30 cellular contexts compared by ENCODE assay signal in genomic region chr14:105119410-105120025, GRCh38. TPM values are rescaled to one million over a fixed set of nuclear protein-coding genes. Genes with fewer than 3 reads are reported as not detected.
DNase-seq lines count a peak whose midpoint lies in the region; ATAC-seq and TF ChIP-seq lines count a peak whose summit lies in the region.
"Had no signal": no experiment of that assay in that cellular context is flagged by ENCODE, and none has a peak within 500 bp of the region (broad histone marks: within the 10 kb centered on the region; RNA-seq: fewer than 3 reads in every experiment).

No MANE protein-coding gene starts in this region.

- peak overlapping the region in 6 of 11 experiments; percentile 23 to 66 (median 58); a peak in 11 of 22 replicates for H3K9ac ChIP-seq in BLaER1 treated with 17β-estradiol and CSF1 and Interleukin-3, amounts not matched to agents 10 nM and 100 nM
- H3K9ac ChIP-seq: parathyroid adenoma had no signal

- peaks cover 0 to 14% (median 0%) of the 10 kb centered on the region in 11 experiments; a peak in 1 of 22 replicates for H4K20me1 ChIP-seq in BLaER1 treated with 17β-estradiol and CSF1 and Interleukin-3, amounts not matched to agents 10 nM and 100 nM
- no peaks in the 10 kb centered on the region for H4K20me1 ChIP-seq in PC-9 (ENCODE audit: insufficient read depth)

- peak overlapping the region in 7 of 11 experiments; percentile 7 to 71 (median 46); a peak in 12 of 22 replicates for H3K27ac ChIP-seq in BLaER1 treated with 17β-estradiol and CSF1 and Interleukin-3, amounts not matched to agents 10 nM and 100 nM
- H3K27ac ChIP-seq in PC-9 (no peak overlapping the region), foreskin keratinocyte (no peak overlapping the region)
- H3K27ac ChIP-seq: brain microvascular endothelial cell, heart right ventricle, HL-60, parathyroid adenoma had no signal

- H2AFZ ChIP-seq in PC-9 = no peak overlapping the region
- H2AFZ ChIP-seq: parathyroid adenoma had no signal

- H3K27me3 Mint-ChIP-seq in immature natural killer cell (ENCODE audit: low read depth in 3 of 3) = peaks cover 3 to 19% (median 5%) of the 10 kb centered on the region in 3 donors

- TF ChIP-seq CTCF in PC-9 (conservative IDR thresholded peaks at IDR 0.05) (no peak), foreskin keratinocyte (conservative IDR thresholded peaks at IDR 0.05) (no peak)

- peaks cover 24 to 34% (median 25%) of the 10 kb centered on the region in 11 experiments for H3K9me3 ChIP-seq in BLaER1 treated with 17β-estradiol and CSF1 and Interleukin-3, amounts not matched to agents 10 nM and 100 nM (replicated peaks in 1 of 11)
- H3K9me3 ChIP-seq in PC-9 (ENCODE audit: insufficient read depth, low read depth) = peaks cover 15% of the 10 kb centered on the region

- H3K4me3 Mint-ChIP-seq in immature natural killer cell = no peak overlapping the region
- H3K4me3 Mint-ChIP-seq: activated CD4-positive, alpha-beta T cell treated with anti-CD3 and anti-CD28 coated beads for 36 hours; activated naive CD4-positive, alpha-beta T cell treated with anti-CD3 and anti-CD28 coated beads for 36 hours; activated T-helper 1 cell treated with anti-CD3 and anti-CD28 coated beads, Interleukin-12 subunit alpha, Interleukin-12 subunit beta, Interleukin-2, Interleukin-4 antibody, amounts not matched to agents 30 ng/mL and 10 ng/mL and 1 ng/mL, durations not matched to agents 14 hours and 24 hours and 36 hours; natural killer cell treated with Interleukin-12 subunit alpha and Interleukin-12 subunit beta and Interleukin-15 and Interleukin-18, amount 100 ng/mL, for 72 hours; T-helper 2 cell treated with Interferon-gamma antibody and Interleukin-4, amounts not matched to agents 5 μg/mL and 100 μg/mL, for 36 hours had no signal

- H3K9me3 Mint-ChIP-seq in immature natural killer cell = peaks cover 0 to 7% (median 2%) of the 10 kb centered on the region in 6 donors
- H3K9me3 Mint-ChIP-seq: natural killer cell treated with Interleukin-12 subunit alpha and Interleukin-12 subunit beta and Interleukin-15 and Interleukin-18, amount 100 ng/mL, for 72 hours had no signal

- H3K36me3 Mint-ChIP-seq in immature natural killer cell = no peaks in the 10 kb centered on the region

- H3K4me1 ChIP-seq in BLaER1 treated with 17β-estradiol and CSF1 and Interleukin-3, amounts not matched to agents 10 nM and 100 nM = peaks cover 20 to 85% (median 75%) of the 10 kb centered on the region in 10 experiments
- H3K4me1 ChIP-seq in PC-9 (replicated peaks; ENCODE audit: insufficient read depth) = peaks cover 38% of the 10 kb centered on the region
- H3K4me1 ChIP-seq in foreskin keratinocyte = peaks cover 16% of the 10 kb centered on the region
- H3K4me1 ChIP-seq: heart right ventricle, parathyroid adenoma had no signal

- POLR2A ChIA-PET in PC-9 (lab: Charles Lee; ENCODE audit: unreplicated experiment) = interaction anchor here (0.6 kb wide), 1 partner anchor 25 kb away, joined by 4 read pairs; no protein-coding TSS in a partner anchor

- H3K36me3 ChIP-seq in BLaER1 treated with 17β-estradiol and CSF1 and Interleukin-3, amounts not matched to agents 10 nM and 100 nM = peaks cover 9 to 69% (median 21%) of the 10 kb centered on the region in 11 experiments; a peak in 21 of 22 replicates
- H3K36me3 ChIP-seq in PC-9 (ENCODE audit: low read depth) = no peaks in the 10 kb centered on the region
- H3K36me3 ChIP-seq: brain microvascular endothelial cell, heart right ventricle, upper lobe of left lung had no signal

- no peaks in the 10 kb centered on the region for H3K9me2 ChIP-seq in PC-9 (ENCODE audit: insufficient read depth)

- H3K79me2 ChIP-seq in PC-9 (ENCODE audit: low read depth) = no peaks in the 10 kb centered on the region
- H3K79me2 ChIP-seq: parathyroid adenoma had no signal

- no peak for DNase-seq in PC-9
- no peak for DNase-seq in foreskin keratinocyte
- peak; percentile 42 for DNase-seq in sciatic nerve (ENCODE audit: low spot score)
- no peak for DNase-seq in immature natural killer cell
- DNase-seq in C1 segment of cervical spinal cord (lab: John Stamatoyannopoulos, UW) = no peak
- no peak for DNase-seq in kidney glomerular epithelial cell (lab: John Stamatoyannopoulos, UW)
- DNase-seq in NK-92 treated with Interleukin-12 subunit alpha and Interleukin-12 subunit beta, amount 100 ng/mL, for 24 hours (lab: John Stamatoyannopoulos, UW) = no peak
- DNase-seq: activated CD4-positive, alpha-beta T cell treated with anti-CD3 and anti-CD28 coated beads for 36 hours; activated naive CD4-positive, alpha-beta T cell treated with anti-CD3 and anti-CD28 coated beads for 36 hours; brain microvascular endothelial cell; effector CD8-positive, alpha-beta T cell; erythroblast; foreskin melanocyte; heart right ventricle; Karpas-422; MV-4-11; NCI-H146; NCI-H446 treated with DMSO at 0.1 percent for 48 hours; NCI-H82; right cardiac atrium; Right ventricle myocardium superior; stimulated activated CD4-positive, alpha-beta T cell treated with anti-CD3 and anti-CD28 coated beads, Interleukin-12 subunit alpha, Interleukin-12 subunit beta, amount 100 ng/mL, for 4 hours; stimulated activated CD4-positive, alpha-beta T cell treated with anti-CD3 and anti-CD28 coated beads, Interleukin-4, amount 100 ng/mL, for 1 hour had no signal

- CTCF ChIA-PET in PC-9 (lab: Charles Lee) = no interaction called here

- no peak overlapping the region for H3K27ac Mint-ChIP-seq in immature natural killer cell
- H3K27ac Mint-ChIP-seq: activated CD4-positive, alpha-beta T cell treated with anti-CD3 and anti-CD28 coated beads for 36 hours; activated naive CD4-positive, alpha-beta T cell treated with anti-CD3 and anti-CD28 coated beads for 36 hours; activated T-helper 1 cell treated with anti-CD3 and anti-CD28 coated beads, Interleukin-12 subunit alpha, Interleukin-12 subunit beta, Interleukin-2, Interleukin-4 antibody, amounts not matched to agents 30 ng/mL and 10 ng/mL and 1 ng/mL, durations not matched to agents 14 hours and 24 hours and 36 hours; natural killer cell treated with Interleukin-12 subunit alpha and Interleukin-12 subunit beta and Interleukin-15 and Interleukin-18, amount 100 ng/mL, for 72 hours; T-helper 2 cell treated with Interferon-gamma antibody and Interleukin-4, amounts not matched to agents 5 μg/mL and 100 μg/mL, for 36 hours had no signal

- H3K4me2 ChIP-seq in BLaER1 treated with 17β-estradiol and CSF1 and Interleukin-3, amounts not matched to agents 10 nM and 100 nM = peak overlapping the region; percentile 45 to 92 (median 84)
- peak overlapping the region; percentile 78 for H3K4me2 ChIP-seq in PC-9

- H3K4me3 ChIP-seq in BLaER1 treated with 17β-estradiol and CSF1 and Interleukin-3, amounts not matched to agents 10 nM and 100 nM = peak overlapping the region in 3 of 10 experiments; percentile 5 to 32 (median 30); a peak in 3 of 20 replicates
- H3K4me3 ChIP-seq in PC-9 = peak overlapping the region; percentile 18; the same call in 1 of the 2 replicates
- H3K4me3 ChIP-seq: heart right ventricle, upper lobe of left lung had no signal

- H3K4me1 Mint-ChIP-seq in immature natural killer cell = no peaks in the 10 kb centered on the region
- H3K4me1 Mint-ChIP-seq: activated CD4-positive, alpha-beta T cell treated with anti-CD3 and anti-CD28 coated beads for 36 hours had no signal

- intact Hi-C loops in PC-9 (cut with micrococcal nuclease; ENCODE audit: unreplicated experiment) (no loop called here), sciatic nerve (cut with DNase I) (no loop called here)

- ATAC-seq in foreskin keratinocyte = peak; percentile 5
- ATAC-seq in sciatic nerve = no peak
- ATAC-seq: activated CD4-positive, alpha-beta T cell treated with anti-CD3 and anti-CD28 coated beads for 36 hours; heart right ventricle; natural killer cell treated with Interleukin-12 subunit alpha and Interleukin-12 subunit beta and Interleukin-15 and Interleukin-18, amount 100 ng/mL, for 72 hours had no signal

- no peaks in the 10 kb centered on the region; a peak in 1 of 22 replicates for H3K27me3 ChIP-seq in BLaER1 treated with 17β-estradiol and CSF1 and Interleukin-3, amounts not matched to agents 10 nM and 100 nM
- no peaks in the 10 kb centered on the region for H3K27me3 ChIP-seq in PC-9 (ENCODE audit: insufficient read depth, low read depth)
- peaks cover 22% of the 10 kb centered on the region for H3K27me3 ChIP-seq in foreskin keratinocyte
- H3K27me3 ChIP-seq: brain microvascular endothelial cell, upper lobe of left lung had no signal

- BruUV-seq in PC-9 (replicated peaks; lab: Mats Ljungman, UMichigan) = no TSS peak

- peaks cover 21% of the 10 kb centered on the region for H3F3A ChIP-seq in PC-9 (ENCODE audit: insufficient read depth, low read depth)

RNA-seq across cellular contexts. Expression of gene JAG2, which starts 49.1 kb away (rescaled TPM):
- total RNA-seq in PC-9 (2021) = 17.8 and 20.5 TPM in 2 replicates
- 27.4 and 45.2 TPM in 2 replicates for total RNA-seq in foreskin keratinocyte
- 23.0 and 30.8 TPM in 2 replicates for polyA plus RNA-seq in foreskin keratinocyte
- total RNA-seq in sciatic nerve = 24.9 TPM
- under 1 TPM in 2 of 3 donors, not detected in 1; 0.17 to 0.39 TPM for polyA plus RNA-seq in immature natural killer cell

RNA-seq across cellular contexts. Expression of gene GPR132, which starts 54.3 kb away (rescaled TPM):
- total RNA-seq in PC-9 (2021) (0.98 TPM in 1 of 2 replicates, not detected in the other), foreskin keratinocyte (not detected in 2 replicates), sciatic nerve (3.2 TPM)
- polyA plus RNA-seq in foreskin keratinocyte (not detected in 2 replicates), immature natural killer cell (10 to 100 TPM in 1 of 3 donors, 1 to 10 TPM in 2; 5.8 to 25.6 (median 8.4) TPM)

Comparison
In these comparisons a context has a peak if more than half of its experiments do, and no peak if none do; other contexts are left out.
1. H3K27ac ChIP-seq: peak in BLaER1 treated with 17β-estradiol and CSF1 and Interleukin-3, amounts not matched to agents 10 nM and 100 nM (7 of 11); none in PC-9 (single experiment) and foreskin keratinocyte (single experiment).